ENCODE assay signal across 14 cellular contexts in the genomic region with DNA sequence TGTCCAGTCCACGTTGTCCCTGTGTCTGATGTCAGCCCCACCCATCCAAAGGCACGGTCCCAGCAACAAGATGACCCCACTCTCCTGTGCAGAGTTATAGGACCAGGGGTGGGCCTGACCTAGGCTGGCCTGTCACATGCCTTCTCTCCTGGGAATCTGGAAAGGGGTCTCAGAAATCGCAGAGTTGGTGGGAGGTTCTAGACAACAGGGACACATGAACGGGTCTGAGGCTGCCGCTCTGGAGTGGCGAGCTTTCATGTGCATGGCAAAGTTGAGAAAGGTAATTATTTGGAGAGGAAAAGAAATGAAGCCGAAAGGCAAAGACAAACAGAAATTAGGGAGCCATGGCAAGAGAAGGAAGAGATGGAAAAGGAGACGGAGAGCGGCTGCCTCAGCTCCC. TPM values are rescaled to one million over a fixed set of nuclear protein-coding genes. Genes with fewer than 3 reads are reported as not detected.
A peak's percentile ranks its signal among the peaks of the same experiment; 100 is the strongest.
DNase-seq lines count a peak whose midpoint lies in the region; ATAC-seq and TF ChIP-seq lines count a peak whose summit lies in the region.
"Had no signal": no experiment of that assay in that cellular context is flagged by ENCODE, and none has a peak within 500 bp of the region (broad histone marks: within the 10 kb centered on the region; RNA-seq: fewer than 3 reads in every experiment).

No MANE protein-coding gene starts in this region.

- H3K4me1 ChIP-seq in thyroid gland (peaks cover 10 to 14% of the 10 kb centered on the region in 2 donors), testis (peaks cover 8% of the 10 kb centered on the region)

- ATAC-seq in HG03469 (IDR thresholded peaks at IDR 0.05; ENCODE audit: unreplicated experiment) = no peak
- ATAC-seq: GM12878, HepG2 had no signal

- no peak overlapping the region for H3K4me3 Mint-ChIP-seq in osteocyte (ENCODE audit: unreplicated experiment)
- H3K4me3 Mint-ChIP-seq: CD4-positive, alpha-beta T cell had no signal

- H3K36me3 Mint-ChIP-seq in osteocyte (ENCODE audit: unreplicated experiment) = no peaks in the 10 kb centered on the region

- H3K9me3 ChIP-seq in thyroid gland = no peaks in the 10 kb centered on the region
- H3K9me3 ChIP-seq in testis = no peaks in the 10 kb centered on the region
- H3K9me3 ChIP-seq: BLaER1 treated with 17β-estradiol and CSF1 and Interleukin-3, amounts not matched to agents 10 nM and 100 nM had no signal

- no peak overlapping the region for H3K27ac Mint-ChIP-seq in osteocyte (ENCODE audit: unreplicated experiment)
- H3K27ac Mint-ChIP-seq: CD4-positive, alpha-beta T cell had no signal

- intact Hi-C loops in thyroid gland (cut with DNase I) (loop anchor here (10.0 kb wide), 2 partner anchors 393 to 493 kb away; no protein-coding TSS in a partner anchor), testis (cut with DNase I; ENCODE audit: low total_unique reads) (no loop called here)

- peak; percentile 42 for DNase-seq in activated effector memory CD4-positive, alpha-beta T cell treated with anti-CD3 and anti-CD28 coated beads, Interleukin-2, amount 50 U/mL, for 16 hours
- no peak for DNase-seq in activated effector memory CD4-positive, alpha-beta T cell treated with Interleukin-2 at 50 U/mL for 16 hours
- DNase-seq in coronary artery (ENCODE audit: low spot score) (peak; percentile 53), osteocyte (ENCODE audit: extremely low spot score, unreplicated experiment) (peak; percentile 48), thyroid gland (peak; percentile 20 to 21), superior temporal gyrus (ENCODE audit: extremely low spot score) (no peak), testis (no peak)
- DNase-seq: ACHN; CD4-positive, alpha-beta T cell; DMS79 had no signal

- H3K27ac ChIP-seq in coronary artery (no peak overlapping the region), thyroid gland (peak overlapping the region in 2 of 3 donors; percentile 33 to 37), testis (no peak overlapping the region)
- H3K27ac ChIP-seq: BLaER1 treated with 17β-estradiol and CSF1 and Interleukin-3, amounts not matched to agents 10 nM and 100 nM had no signal

- H3K4me3 ChIP-seq in coronary artery (no peak overlapping the region), thyroid gland (replicated peaks in 1 of 3) (no peak overlapping the region), testis (no peak overlapping the region)
- H3K4me3 ChIP-seq: BLaER1 treated with 17β-estradiol and CSF1 and Interleukin-3, amounts not matched to agents 10 nM and 100 nM; GM12878 had no signal

- no peaks in the 10 kb centered on the region for H3K27me3 Mint-ChIP-seq in osteocyte (ENCODE audit: unreplicated experiment)
- H3K27me3 Mint-ChIP-seq: CD4-positive, alpha-beta T cell had no signal

- no peaks in the 10 kb centered on the region for H3K36me3 ChIP-seq in thyroid gland
- no peaks in the 10 kb centered on the region for H3K36me3 ChIP-seq in testis (ENCODE audit: low read depth, missing control alignments)
- H3K36me3 ChIP-seq: BLaER1 treated with 17β-estradiol and CSF1 and Interleukin-3, amounts not matched to agents 10 nM and 100 nM had no signal

- no peak for TF ChIP-seq CTCF in coronary artery (IDR thresholded peaks at IDR 0.05)
- no peak for TF ChIP-seq CTCF in osteocyte (IDR thresholded peaks at IDR 0.05)
- TF ChIP-seq CTCF in thyroid gland (IDR thresholded peaks at IDR 0.05) = no peak
- TF ChIP-seq CTCF in testis (IDR thresholded peaks at IDR 0.05) = no peak

- no peak for TF ChIP-seq POLR2A in thyroid gland (IDR thresholded peaks at IDR 0.05)
- TF ChIP-seq POLR2A in testis (IDR thresholded peaks at IDR 0.05) = no peak

- H3K4me1 Mint-ChIP-seq in osteocyte (ENCODE audit: unreplicated experiment) = peaks cover 17% of the 10 kb centered on the region

- H3K27me3 ChIP-seq in thyroid gland (no peaks in the 10 kb centered on the region), testis (no peaks in the 10 kb centered on the region)
- H3K27me3 ChIP-seq: BLaER1 treated with 17β-estradiol and CSF1 and Interleukin-3, amounts not matched to agents 10 nM and 100 nM had no signal

- 66 to 70% methylated on average over 9 of the region's 9 CpGs for WGBS in thyroid gland, 2 donors
- WGBS in testis, 2 donors = 95 to 96% methylated on average over 9 of the region's 9 CpGs

- no peaks in the 10 kb centered on the region for H3K9me3 Mint-ChIP-seq in osteocyte (ENCODE audit: unreplicated experiment)
- H3K9me3 Mint-ChIP-seq: CD4-positive, alpha-beta T cell had no signal

RNA-seq across cellular contexts. Expression of gene BFSP1, which starts 29.5 kb away (rescaled TPM):
- total RNA-seq in osteocyte (12.6 and 13.8 TPM in 2 replicates), thyroid gland (1 to 10 TPM; 2.7 to 8.7 (median 4.2) TPM), testis (10 to 100 TPM; 10.7 to 11.3 TPM)
- 7.4 TPM for polyA plus RNA-seq in testis (ENCODE audit: insufficient read depth, low read depth, low replicate concordance)

Comparison
In these comparisons a context has a peak if more than half of its experiments do, and no peak if none do; other contexts are left out.
1. DNase-seq: peak in activated effector memory CD4-positive, alpha-beta T cell treated with anti-CD3 and anti-CD28 coated beads, Interleukin-2, amount 50 U/mL, for 16 hours (single experiment), coronary artery (single experiment), osteocyte (single experiment) and thyroid gland (2 of 2); none in activated effector memory CD4-positive, alpha-beta T cell treated with Interleukin-2 at 50 U/mL for 16 hours (single experiment), superior temporal gyrus (single experiment) and testis (single experiment).
2. H3K27ac ChIP-seq: peak in thyroid gland (2 of 3); none in coronary artery (0 of 2) and testis (0 of 2).